ENCODE assay signal across 8 cellular contexts in the genomic region with DNA sequence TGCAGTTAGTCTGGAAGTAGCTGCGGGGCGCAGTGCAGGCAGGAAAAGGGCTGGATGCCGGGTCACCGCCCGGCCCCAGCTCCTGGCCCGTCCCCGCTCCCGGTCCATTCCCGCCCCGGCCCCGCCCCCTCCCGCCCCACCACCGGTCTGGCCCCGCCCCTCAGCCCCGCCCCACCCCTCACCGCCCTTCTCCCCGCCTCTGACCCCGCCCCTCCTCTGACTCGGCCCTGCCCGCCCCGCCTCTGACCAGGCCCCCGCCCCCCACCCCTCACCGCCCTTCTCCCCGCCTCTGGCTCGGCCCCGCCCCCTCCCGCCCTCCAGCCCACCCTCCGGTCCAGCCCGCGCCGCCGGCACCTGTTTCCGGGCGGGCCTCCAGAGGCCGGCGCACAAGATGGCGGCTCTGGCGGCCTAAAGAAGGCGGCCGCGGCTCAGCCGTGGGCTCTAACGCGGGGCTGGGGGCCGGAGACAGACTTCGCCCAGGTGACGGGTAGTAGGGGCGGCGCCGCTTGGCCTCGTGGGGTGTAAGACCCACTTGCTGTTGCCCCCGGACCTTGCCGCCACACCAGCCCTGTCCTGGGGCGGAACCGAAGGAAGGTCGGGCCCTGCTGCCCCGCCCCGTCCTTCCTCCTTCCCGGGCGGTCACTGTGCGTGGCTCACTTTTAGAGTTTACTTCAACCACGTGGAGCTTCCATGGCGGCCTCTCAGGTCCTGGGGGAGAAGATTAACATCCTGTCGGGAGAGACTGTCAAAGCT. TPM values are rescaled to one million over a fixed set of nuclear protein-coding genes. Genes with fewer than 3 reads are reported as not detected.
DNase-seq lines count a peak whose midpoint lies in the region; ATAC-seq and TF ChIP-seq lines count a peak whose summit lies in the region.

A gene with protein sequence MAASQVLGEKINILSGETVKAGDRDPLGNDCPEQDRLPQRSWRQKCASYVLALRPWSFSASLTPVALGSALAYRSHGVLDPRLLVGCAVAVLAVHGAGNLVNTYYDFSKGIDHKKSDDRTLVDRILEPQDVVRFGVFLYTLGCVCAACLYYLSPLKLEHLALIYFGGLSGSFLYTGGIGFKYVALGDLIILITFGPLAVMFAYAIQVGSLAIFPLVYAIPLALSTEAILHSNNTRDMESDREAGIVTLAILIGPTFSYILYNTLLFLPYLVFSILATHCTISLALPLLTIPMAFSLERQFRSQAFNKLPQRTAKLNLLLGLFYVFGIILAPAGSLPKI (plus strand): TSS at position 357 of the 753 bp plus-strand sequence. CDS start 334 bp downstream, at position 691.

- no peaks in the 10 kb centered on the region for H3F3A ChIP-seq in smooth muscle cell (ENCODE audit: low read depth)

- H3K4me3 ChIP-seq in WERI-Rb-1 (ENCODE audit: low read depth, low read length) (peak within 1 kb of the TSS; percentile 94), breast epithelium (peak within 1 kb of the TSS; percentile 70 to 93 (median 83)), smooth muscle cell (peak within 1 kb of the TSS; percentile 98)

- peak; percentile 80 for DNase-seq in ACHN
- DNase-seq in NCI-H2171 treated with DMSO at 0.1 percent for 48 hours (lab: John Stamatoyannopoulos, UW) = peak; percentile 78
- peak; percentile 85 for DNase-seq in WERI-Rb-1
- peak; percentile 68 to 83 for DNase-seq in breast epithelium (ENCODE audit: low spot score in 2 of 2)
- DNase-seq in iPS-NIHi7 (ENCODE audit: extremely low spot score) = peak; percentile 96
- DNase-seq in smooth muscle cell (lab: John Stamatoyannopoulos, UW; ENCODE audit: unreplicated experiment) = peak; percentile 80

- H3K27ac ChIP-seq in WERI-Rb-1 (peak within 1 kb of the TSS; percentile 99), breast epithelium (peak within 1 kb of the TSS; percentile 91 to 97), smooth muscle cell (ENCODE audit: low read depth) (peak within 1 kb of the TSS; percentile 75)

- TF ChIP-seq POLR2A in breast epithelium (IDR thresholded peaks at IDR 0.05) = no peak

- in situ Hi-C loops in ACHN (cut with HindIII; ENCODE audit: low pct_ligation_motif_present, low pct_unique_long_range_greater_than_20kb, low sequenced_read_pairs) = no loop called here

- peak within 1 kb of the TSS; percentile 87 for H3K9ac ChIP-seq in smooth muscle cell (ENCODE audit: low read depth)

- TF ChIP-seq CTCF in WERI-Rb-1 (IDR thresholded peaks at IDR 0.05; ENCODE audit: low read depth, low read length) = no peak; the same call in 1 of the 2 replicates
- TF ChIP-seq CTCF in breast epithelium (IDR thresholded peaks at IDR 0.05) = no peak
- TF ChIP-seq CTCF in smooth muscle cell (IDR thresholded peaks at IDR 0.05; ENCODE audit: borderline replicate concordance, insufficient read depth, poor library complexity, severe bottlenecking) = no peak

- H3K36me3 ChIP-seq in WERI-Rb-1 (peaks cover 22% of the 10 kb centered on the region), breast epithelium (no peaks in the 10 kb centered on the region), smooth muscle cell (ENCODE audit: low read depth) (no peaks in the 10 kb centered on the region)

- peaks cover 28% of the 10 kb centered on the region for H3K79me2 ChIP-seq in smooth muscle cell (ENCODE audit: low read depth)

- WGBS in smooth muscle cell (ENCODE audit: low lambda C conversion rate) = 1% methylated on average over 44 of the region's 64 CpGs

- peak within 1 kb of the TSS; percentile 98 for H2AFZ ChIP-seq in smooth muscle cell (ENCODE audit: low read depth)

- intact Hi-C loops in breast epithelium (cut with DNase I; ENCODE audit: low total_unique reads) = no loop called here

- H3K27me3 ChIP-seq in WERI-Rb-1 (ENCODE audit: insufficient read depth, low read depth, severe bottlenecking) (no peaks in the 10 kb centered on the region), breast epithelium (no peaks in the 10 kb centered on the region), smooth muscle cell (ENCODE audit: low read depth) (no peaks in the 10 kb centered on the region)

- H3K9me3 ChIP-seq in WERI-Rb-1 (ENCODE audit: severe bottlenecking) (no peaks in the 10 kb centered on the region), breast epithelium (no peaks in the 10 kb centered on the region), smooth muscle cell (replicated peaks; ENCODE audit: low read depth) (no peaks in the 10 kb centered on the region)

- peak; percentile 63 for ATAC-seq in GM18861 (IDR thresholded peaks at IDR 0.05; ENCODE audit: unreplicated experiment)
- ATAC-seq in HG03066 (IDR thresholded peaks at IDR 0.05; ENCODE audit: low read depth, unreplicated experiment) = peak; percentile 82

- peaks cover 4 to 8% of the 10 kb centered on the region in 2 donors for H3K4me1 ChIP-seq in breast epithelium
- H3K4me1 ChIP-seq in smooth muscle cell (ENCODE audit: low read depth) = peaks cover 12% of the 10 kb centered on the region

- H3K4me2 ChIP-seq in smooth muscle cell = peak within 1 kb of the TSS; percentile 92

- no peaks in the 10 kb centered on the region for H4K20me1 ChIP-seq in smooth muscle cell (ENCODE audit: low read depth)

RNA-seq across cellular contexts. Expression of the gene that starts here (rescaled TPM):
- total RNA-seq in breast epithelium (10 to 100 TPM; 13.4 to 20.6 (median 16.4) TPM), smooth muscle cell (4.7 and 5.8 TPM in 2 replicates)
- polyA plus RNA-seq in smooth muscle cell = 7.9 and 12.7 TPM in 2 replicates

Comparison
In these comparisons a context has a peak if more than half of its experiments do, and no peak if none do; other contexts are left out.
1. Peak in every context shown above with its lines: DNase-seq, ATAC-seq, H3K4me3 ChIP-seq and H3K27ac ChIP-seq.